2 cellular contexts compared by ENCODE assay signal in the genomic region with DNA sequence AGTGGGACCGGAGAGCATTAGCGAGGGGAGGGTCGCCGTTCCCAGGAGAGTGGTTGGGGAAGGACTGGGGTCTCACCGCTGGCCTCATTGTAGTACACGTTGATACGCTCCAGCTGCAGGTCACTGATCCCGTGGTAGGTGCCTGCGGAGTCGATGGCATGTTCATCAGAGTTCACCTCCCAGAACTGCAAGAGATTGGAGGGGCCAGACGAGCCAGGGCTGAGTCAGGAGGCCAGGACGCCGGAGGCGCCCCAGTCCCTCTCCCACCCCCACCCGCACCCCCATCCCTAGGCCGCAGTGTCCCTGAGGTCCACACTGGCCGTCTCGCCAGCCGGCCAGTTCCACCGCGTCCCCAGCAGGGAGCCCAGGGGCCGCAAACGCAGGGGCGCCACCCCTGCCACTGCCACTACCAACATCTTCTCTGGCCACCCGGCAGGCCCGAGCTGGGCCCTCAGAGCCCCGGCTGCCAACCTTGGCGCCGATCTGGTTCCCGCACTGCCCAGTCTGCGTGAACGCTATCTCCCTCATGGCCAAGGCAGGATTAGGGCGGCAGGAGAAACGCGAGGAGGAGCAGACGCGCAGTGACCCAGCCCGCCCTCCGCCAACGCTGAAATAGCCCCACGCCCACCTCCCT.
TF ChIP-seq lines count a peak whose summit lies in the region.

No MANE protein-coding gene starts in this region.

TF ChIP-seq in SK-N-SH, 30 proteins besides CTCF, POLR2A, EP300 and RAD21:
- TF ChIP-seq USF2 (IDR thresholded peaks at IDR 0.05; ENCODE audit: borderline replicate concordance, low read depth, low read length), result no peak
- TF ChIP-seq FOSL2 (IDR thresholded peaks at IDR 0.05; ENCODE audit: borderline replicate concordance, low read depth), result no peak
- TF ChIP-seq JUND (IDR thresholded peaks at IDR 0.05), result no peak
- TF ChIP-seq, protein P1, sequence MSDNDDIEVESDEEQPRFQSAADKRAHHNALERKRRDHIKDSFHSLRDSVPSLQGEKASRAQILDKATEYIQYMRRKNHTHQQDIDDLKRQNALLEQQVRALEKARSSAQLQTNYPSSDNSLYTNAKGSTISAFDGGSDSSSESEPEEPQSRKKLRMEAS (IDR thresholded peaks at IDR 0.05; ENCODE audit: low read depth), result no peak
- no peak for TF ChIP-seq ZBTB33 (IDR thresholded peaks at IDR 0.05; ENCODE audit: borderline replicate concordance, low read depth)
- no peak for TF ChIP-seq TCF12 (IDR thresholded peaks at IDR 0.05)
- TF ChIP-seq EZH2phosphoT487 (IDR thresholded peaks at IDR 0.05; ENCODE audit: borderline replicate concordance, low read depth), result no peak
- TF ChIP-seq NFIC (IDR thresholded peaks at IDR 0.05; ENCODE audit: borderline replicate concordance), result no peak
- TF ChIP-seq RCOR1 (IDR thresholded peaks at IDR 0.05; ENCODE audit: low read length), result no peak
- no peak for TF ChIP-seq GATA2 (CRISPR knock-in tag; IDR thresholded peaks at IDR 0.05)
- no peak for TF ChIP-seq RFX5 (IDR thresholded peaks at IDR 0.05; ENCODE audit: low read length)

TF ChIP-seq in SK-N-SH treated with all-trans-retinoic acid at 6 μM for 48 hours, 23 proteins besides CTCF, POLR2A, EP300 and RAD21:
- TF ChIP-seq, protein P2, sequence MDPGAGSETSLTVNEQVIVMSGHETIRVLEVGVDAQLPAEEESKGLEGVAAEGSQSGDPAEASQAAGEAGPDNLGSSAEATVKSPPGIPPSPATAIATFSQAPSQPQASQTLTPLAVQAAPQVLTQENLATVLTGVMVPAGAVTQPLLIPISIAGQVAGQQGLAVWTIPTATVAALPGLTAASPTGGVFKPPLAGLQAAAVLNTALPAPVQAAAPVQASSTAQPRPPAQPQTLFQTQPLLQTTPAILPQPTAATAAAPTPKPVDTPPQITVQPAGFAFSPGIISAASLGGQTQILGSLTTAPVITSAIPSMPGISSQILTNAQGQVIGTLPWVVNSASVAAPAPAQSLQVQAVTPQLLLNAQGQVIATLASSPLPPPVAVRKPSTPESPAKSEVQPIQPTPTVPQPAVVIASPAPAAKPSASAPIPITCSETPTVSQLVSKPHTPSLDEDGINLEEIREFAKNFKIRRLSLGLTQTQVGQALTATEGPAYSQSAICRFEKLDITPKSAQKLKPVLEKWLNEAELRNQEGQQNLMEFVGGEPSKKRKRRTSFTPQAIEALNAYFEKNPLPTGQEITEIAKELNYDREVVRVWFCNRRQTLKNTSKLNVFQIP (CRISPR knock-in tag; IDR thresholded peaks at IDR 0.05; ENCODE audit: borderline replicate concordance, low read depth), result no peak
- TF ChIP-seq ZNF70 (CRISPR knock-in tag; IDR thresholded peaks at IDR 0.05) (no peak), RARB (CRISPR knock-in tag; IDR thresholded peaks at IDR 0.05) (no peak), PPARA (CRISPR knock-in tag; IDR thresholded peaks at IDR 0.05; ENCODE audit: borderline replicate concordance) (no peak), ZC3H10 (CRISPR knock-in tag; IDR thresholded peaks at IDR 0.05) (no peak), BACH2 (CRISPR knock-in tag; IDR thresholded peaks at IDR 0.05; ENCODE audit: borderline replicate concordance) (no peak), ZNF8 (CRISPR knock-in tag; IDR thresholded peaks at IDR 0.05) (no peak), ISL1 (CRISPR knock-in tag; IDR thresholded peaks at IDR 0.05) (no peak), OSR1 (CRISPR knock-in tag; IDR thresholded peaks at IDR 0.05) (no peak), SNAI2 (CRISPR knock-in tag; IDR thresholded peaks at IDR 0.05) (no peak), ESRRG (CRISPR knock-in tag; IDR thresholded peaks at IDR 0.05) (no peak), TOX (CRISPR knock-in tag; IDR thresholded peaks at IDR 0.05; ENCODE audit: borderline replicate concordance) (no peak), ZFP30 (CRISPR knock-in tag; IDR thresholded peaks at IDR 0.05) (no peak)
- TF ChIP-seq, protein P3, sequence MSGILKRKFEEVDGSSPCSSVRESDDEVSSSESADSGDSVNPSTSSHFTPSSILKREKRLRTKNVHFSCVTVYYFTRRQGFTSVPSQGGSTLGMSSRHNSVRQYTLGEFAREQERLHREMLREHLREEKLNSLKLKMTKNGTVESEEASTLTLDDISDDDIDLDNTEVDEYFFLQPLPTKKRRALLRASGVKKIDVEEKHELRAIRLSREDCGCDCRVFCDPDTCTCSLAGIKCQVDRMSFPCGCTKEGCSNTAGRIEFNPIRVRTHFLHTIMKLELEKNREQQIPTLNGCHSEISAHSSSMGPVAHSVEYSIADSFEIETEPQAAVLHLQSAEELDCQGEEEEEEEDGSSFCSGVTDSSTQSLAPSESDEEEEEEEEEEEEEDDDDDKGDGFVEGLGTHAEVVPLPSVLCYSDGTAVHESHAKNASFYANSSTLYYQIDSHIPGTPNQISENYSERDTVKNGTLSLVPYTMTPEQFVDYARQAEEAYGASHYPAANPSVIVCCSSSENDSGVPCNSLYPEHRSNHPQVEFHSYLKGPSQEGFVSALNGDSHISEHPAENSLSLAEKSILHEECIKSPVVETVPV (CRISPR knock-in tag; IDR thresholded peaks at IDR 0.05), result no peak
- TF ChIP-seq, protein P4, sequence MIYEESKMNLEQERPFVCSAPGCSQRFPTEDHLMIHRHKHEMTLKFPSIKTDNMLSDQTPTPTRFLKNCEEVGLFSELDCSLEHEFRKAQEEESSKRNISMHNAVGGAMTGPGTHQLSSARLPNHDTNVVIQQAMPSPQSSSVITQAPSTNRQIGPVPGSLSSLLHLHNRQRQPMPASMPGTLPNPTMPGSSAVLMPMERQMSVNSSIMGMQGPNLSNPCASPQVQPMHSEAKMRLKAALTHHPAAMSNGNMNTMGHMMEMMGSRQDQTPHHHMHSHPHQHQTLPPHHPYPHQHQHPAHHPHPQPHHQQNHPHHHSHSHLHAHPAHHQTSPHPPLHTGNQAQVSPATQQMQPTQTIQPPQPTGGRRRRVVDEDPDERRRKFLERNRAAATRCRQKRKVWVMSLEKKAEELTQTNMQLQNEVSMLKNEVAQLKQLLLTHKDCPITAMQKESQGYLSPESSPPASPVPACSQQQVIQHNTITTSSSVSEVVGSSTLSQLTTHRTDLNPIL (CRISPR knock-in tag; IDR thresholded peaks at IDR 0.05; ENCODE audit: low read depth), result no peak
- TF ChIP-seq, protein P5, sequence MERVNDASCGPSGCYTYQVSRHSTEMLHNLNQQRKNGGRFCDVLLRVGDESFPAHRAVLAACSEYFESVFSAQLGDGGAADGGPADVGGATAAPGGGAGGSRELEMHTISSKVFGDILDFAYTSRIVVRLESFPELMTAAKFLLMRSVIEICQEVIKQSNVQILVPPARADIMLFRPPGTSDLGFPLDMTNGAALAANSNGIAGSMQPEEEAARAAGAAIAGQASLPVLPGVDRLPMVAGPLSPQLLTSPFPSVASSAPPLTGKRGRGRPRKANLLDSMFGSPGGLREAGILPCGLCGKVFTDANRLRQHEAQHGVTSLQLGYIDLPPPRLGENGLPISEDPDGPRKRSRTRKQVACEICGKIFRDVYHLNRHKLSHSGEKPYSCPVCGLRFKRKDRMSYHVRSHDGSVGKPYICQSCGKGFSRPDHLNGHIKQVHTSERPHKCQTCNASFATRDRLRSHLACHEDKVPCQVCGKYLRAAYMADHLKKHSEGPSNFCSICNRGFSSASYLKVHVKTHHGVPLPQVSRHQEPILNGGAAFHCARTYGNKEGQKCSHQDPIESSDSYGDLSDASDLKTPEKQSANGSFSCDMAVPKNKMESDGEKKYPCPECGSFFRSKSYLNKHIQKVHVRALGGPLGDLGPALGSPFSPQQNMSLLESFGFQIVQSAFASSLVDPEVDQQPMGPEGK (CRISPR knock-in tag; IDR thresholded peaks at IDR 0.05; ENCODE audit: borderline replicate concordance), result no peak
- TF ChIP-seq, protein P6, sequence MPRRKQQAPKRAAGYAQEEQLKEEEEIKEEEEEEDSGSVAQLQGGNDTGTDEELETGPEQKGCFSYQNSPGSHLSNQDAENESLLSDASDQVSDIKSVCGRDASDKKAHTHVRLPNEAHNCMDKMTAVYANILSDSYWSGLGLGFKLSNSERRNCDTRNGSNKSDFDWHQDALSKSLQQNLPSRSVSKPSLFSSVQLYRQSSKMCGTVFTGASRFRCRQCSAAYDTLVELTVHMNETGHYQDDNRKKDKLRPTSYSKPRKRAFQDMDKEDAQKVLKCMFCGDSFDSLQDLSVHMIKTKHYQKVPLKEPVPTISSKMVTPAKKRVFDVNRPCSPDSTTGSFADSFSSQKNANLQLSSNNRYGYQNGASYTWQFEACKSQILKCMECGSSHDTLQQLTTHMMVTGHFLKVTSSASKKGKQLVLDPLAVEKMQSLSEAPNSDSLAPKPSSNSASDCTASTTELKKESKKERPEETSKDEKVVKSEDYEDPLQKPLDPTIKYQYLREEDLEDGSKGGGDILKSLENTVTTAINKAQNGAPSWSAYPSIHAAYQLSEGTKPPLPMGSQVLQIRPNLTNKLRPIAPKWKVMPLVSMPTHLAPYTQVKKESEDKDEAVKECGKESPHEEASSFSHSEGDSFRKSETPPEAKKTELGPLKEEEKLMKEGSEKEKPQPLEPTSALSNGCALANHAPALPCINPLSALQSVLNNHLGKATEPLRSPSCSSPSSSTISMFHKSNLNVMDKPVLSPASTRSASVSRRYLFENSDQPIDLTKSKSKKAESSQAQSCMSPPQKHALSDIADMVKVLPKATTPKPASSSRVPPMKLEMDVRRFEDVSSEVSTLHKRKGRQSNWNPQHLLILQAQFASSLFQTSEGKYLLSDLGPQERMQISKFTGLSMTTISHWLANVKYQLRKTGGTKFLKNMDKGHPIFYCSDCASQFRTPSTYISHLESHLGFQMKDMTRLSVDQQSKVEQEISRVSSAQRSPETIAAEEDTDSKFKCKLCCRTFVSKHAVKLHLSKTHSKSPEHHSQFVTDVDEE (CRISPR knock-in tag; IDR thresholded peaks at IDR 0.05), result no peak
